Comparison of ENCODE assay signal across 1 cellular context in genomic region chrX:130680164-130681035, GRCh38.
TF ChIP-seq lines count a peak whose summit lies in the region.

No MANE protein-coding gene starts in this region.

TF ChIP-seq in HepG2, 621 proteins besides CTCF, POLR2A, EP300 and RAD21 (continued from another document):
- TF ChIP-seq, protein P1, sequence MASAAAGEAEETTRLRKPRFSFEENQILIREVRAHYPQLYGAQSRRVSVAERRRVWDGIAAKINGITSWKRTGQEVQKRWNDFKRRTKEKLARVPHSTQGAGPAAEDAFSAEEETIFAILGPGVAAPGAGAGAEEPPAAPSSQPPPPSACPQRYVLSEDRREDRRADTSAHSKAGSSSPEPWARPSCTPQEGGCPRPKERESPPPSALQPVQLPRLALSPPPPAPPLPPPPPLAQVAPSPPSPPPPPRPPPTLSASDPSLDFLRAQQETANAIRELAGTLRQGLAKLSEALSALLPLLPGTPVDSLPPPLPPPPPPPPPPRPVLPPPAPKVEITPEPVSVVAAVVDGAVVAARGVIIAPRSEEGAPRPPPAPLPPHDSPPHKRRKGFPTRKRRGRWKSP (CRISPR knock-in tag; IDR thresholded peaks at IDR 0.05) = no peak
